Comparison of ENCODE assay signal across 10 cellular contexts in the genomic region with DNA sequence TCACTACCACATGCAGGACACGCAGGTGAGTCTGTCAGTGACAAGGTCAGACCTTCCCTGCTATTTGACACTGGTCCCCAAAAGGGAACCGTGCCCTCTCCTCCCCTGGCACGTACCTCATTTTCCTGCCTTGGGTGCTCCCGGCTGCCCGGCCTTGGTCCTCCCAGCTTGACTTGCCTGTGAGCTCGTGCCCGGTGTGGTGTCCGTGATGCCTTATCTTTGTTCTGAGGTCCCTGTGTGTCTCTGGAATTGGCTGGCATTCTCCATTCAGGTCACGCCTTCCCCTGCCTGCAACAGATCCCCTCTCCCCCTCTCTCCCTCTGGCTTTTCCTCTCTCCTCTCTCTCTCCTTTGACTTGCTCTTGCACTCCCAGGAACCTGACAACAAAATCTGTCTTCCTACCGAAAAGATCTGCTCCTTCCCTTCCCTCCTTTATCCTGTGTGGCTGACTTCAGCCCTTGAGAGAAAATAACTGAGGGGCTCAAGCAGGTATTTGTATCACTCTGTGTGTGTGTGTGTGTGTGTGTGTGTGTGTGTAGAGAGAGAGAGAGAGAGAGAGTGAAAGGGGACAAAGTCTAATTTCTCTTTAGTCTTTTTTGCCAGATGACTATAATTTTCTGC. TPM values are rescaled to one million over a fixed set of nuclear protein-coding genes. Genes with fewer than 3 reads are reported as not detected.
DNase-seq lines count a peak whose midpoint lies in the region; ATAC-seq and FAIRE-seq lines count a peak whose summit lies in the region.
"Had no signal": no experiment of that assay in that cellular context is flagged by ENCODE, and none has a peak within 500 bp of the region (broad histone marks: within the 10 kb centered on the region; RNA-seq: fewer than 3 reads in every experiment).

A gene with protein sequence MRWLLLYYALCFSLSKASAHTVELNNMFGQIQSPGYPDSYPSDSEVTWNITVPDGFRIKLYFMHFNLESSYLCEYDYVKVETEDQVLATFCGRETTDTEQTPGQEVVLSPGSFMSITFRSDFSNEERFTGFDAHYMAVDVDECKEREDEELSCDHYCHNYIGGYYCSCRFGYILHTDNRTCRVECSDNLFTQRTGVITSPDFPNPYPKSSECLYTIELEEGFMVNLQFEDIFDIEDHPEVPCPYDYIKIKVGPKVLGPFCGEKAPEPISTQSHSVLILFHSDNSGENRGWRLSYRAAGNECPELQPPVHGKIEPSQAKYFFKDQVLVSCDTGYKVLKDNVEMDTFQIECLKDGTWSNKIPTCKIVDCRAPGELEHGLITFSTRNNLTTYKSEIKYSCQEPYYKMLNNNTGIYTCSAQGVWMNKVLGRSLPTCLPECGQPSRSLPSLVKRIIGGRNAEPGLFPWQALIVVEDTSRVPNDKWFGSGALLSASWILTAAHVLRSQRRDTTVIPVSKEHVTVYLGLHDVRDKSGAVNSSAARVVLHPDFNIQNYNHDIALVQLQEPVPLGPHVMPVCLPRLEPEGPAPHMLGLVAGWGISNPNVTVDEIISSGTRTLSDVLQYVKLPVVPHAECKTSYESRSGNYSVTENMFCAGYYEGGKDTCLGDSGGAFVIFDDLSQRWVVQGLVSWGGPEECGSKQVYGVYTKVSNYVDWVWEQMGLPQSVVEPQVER (minus strand): TSS at position 226 of the 621 bp plus-strand sequence. CDS start 105 bp downstream, at position 121.

- peak; percentile 63 for DNase-seq in ELF-1 (ENCODE audit: low read depth, low spot score)
- DNase-seq in cerebellar cortex (ENCODE audit: low spot score), result peak; percentile 3
- peak; percentile 42 for DNase-seq in iPS-NIHi11 (ENCODE audit: low spot score)
- peak; percentile 20 for DNase-seq in renal cortical epithelial cell (ENCODE audit: low read depth)
- no peak for DNase-seq in NCI-H1417 treated with DMSO at 0.1 percent for 48 hours (lab: John Stamatoyannopoulos, UW)
- no peak for DNase-seq in GM19239 (ENCODE audit: insufficient read length, low spot score)
- no peak for DNase-seq in NCI-H187 (lab: John Stamatoyannopoulos, UW)
- DNase-seq: SHP77 had no signal

- no peak for ATAC-seq in HG03432 (IDR thresholded peaks at IDR 0.05; ENCODE audit: unreplicated experiment)

- no peak for FAIRE-seq in GM19239 (lab: Jason Lieb, UNC)
- FAIRE-seq: keratinocyte had no signal

RNA-seq across cellular contexts. Expression of the gene that starts here (rescaled TPM):
- 0.52 and 3.5 TPM in 2 replicates for total RNA-seq in renal cortical epithelial cell

Comparison
In these comparisons a context has a peak if more than half of its experiments do, and no peak if none do; other contexts are left out.
1. DNase-seq: peak in ELF-1 (single experiment), cerebellar cortex (single experiment), iPS-NIHi11 (single experiment) and renal cortical epithelial cell (single experiment); none in NCI-H1417 treated with DMSO at 0.1 percent for 48 hours (single experiment), GM19239 (single experiment) and NCI-H187 (0 of 2).